Comparison of ENCODE assay signal across 2 cellular contexts in genomic region chrX:135737361-135738071, GRCh38.
TF ChIP-seq lines count a peak whose summit lies in the region.

No MANE protein-coding gene starts in this region.

TF ChIP-seq in Ishikawa, 13 proteins besides CTCF, POLR2A, EP300 and RAD21:
- TF ChIP-seq FOXM1 (IDR thresholded peaks at IDR 0.05; ENCODE audit: borderline replicate concordance, low read depth) (no peak), TEAD4 (IDR thresholded peaks at IDR 0.05) (no peak), NFIC (IDR thresholded peaks at IDR 0.05) (no peak), MAX (IDR thresholded peaks at IDR 0.05) (no peak), TAF1 (IDR thresholded peaks at IDR 0.05; ENCODE audit: low read depth) (no peak), CEBPB (IDR thresholded peaks at IDR 0.05) (no peak), TCF12 (IDR thresholded peaks at IDR 0.05; ENCODE audit: low read depth) (no peak), EGR1 (IDR thresholded peaks at IDR 0.05) (no peak), REST (IDR thresholded peaks at IDR 0.05; ENCODE audit: low read depth) (no peak), YY1 (IDR thresholded peaks at IDR 0.05; ENCODE audit: low read depth) (no peak), USF1 (IDR thresholded peaks at IDR 0.05) (no peak), CREB1 (IDR thresholded peaks at IDR 0.05; ENCODE audit: low read depth) (no peak), ZBTB7A (IDR thresholded peaks at IDR 0.05; ENCODE audit: low read depth) (no peak)

TF ChIP-seq in K562, 482 proteins besides CTCF, POLR2A, EP300 and RAD21:
- TF ChIP-seq NEUROD1 (IDR thresholded peaks at IDR 0.05; ENCODE audit: borderline replicate concordance, low read depth, low read length, partially characterized antibody) (no peak), BCL6 (CRISPR knock-in tag; IDR thresholded peaks at IDR 0.05) (no peak), STAT5A (IDR thresholded peaks at IDR 0.05; ENCODE audit: borderline replicate concordance, low read length) (no peak), POLR2B (IDR thresholded peaks at IDR 0.05; ENCODE audit: low read depth, partially characterized antibody) (no peak), ZNF778 (CRISPR knock-in tag; IDR thresholded peaks at IDR 0.05) (no peak), VEZF1 (CRISPR knock-in tag; IDR thresholded peaks at IDR 0.05) (no peak), SMC3 (conservative IDR thresholded peaks at IDR 0.05; ENCODE audit: insufficient read depth, low read depth, low read length) (no peak), SLC30A9 (CRISPR knock-in tag; IDR thresholded peaks at IDR 0.05) (no peak), TEAD2 (tag; IDR thresholded peaks at IDR 0.05) (no peak), NCOR1 (IDR thresholded peaks at IDR 0.05) (no peak), PHTF2 (CRISPR knock-in tag; IDR thresholded peaks at IDR 0.05) (no peak), HMG20A (CRISPR knock-in tag; conservative IDR thresholded peaks at IDR 0.05) (no peak), ZNF282 (CRISPR knock-in tag; IDR thresholded peaks at IDR 0.05) (no peak)
